In the genomic region with DNA sequence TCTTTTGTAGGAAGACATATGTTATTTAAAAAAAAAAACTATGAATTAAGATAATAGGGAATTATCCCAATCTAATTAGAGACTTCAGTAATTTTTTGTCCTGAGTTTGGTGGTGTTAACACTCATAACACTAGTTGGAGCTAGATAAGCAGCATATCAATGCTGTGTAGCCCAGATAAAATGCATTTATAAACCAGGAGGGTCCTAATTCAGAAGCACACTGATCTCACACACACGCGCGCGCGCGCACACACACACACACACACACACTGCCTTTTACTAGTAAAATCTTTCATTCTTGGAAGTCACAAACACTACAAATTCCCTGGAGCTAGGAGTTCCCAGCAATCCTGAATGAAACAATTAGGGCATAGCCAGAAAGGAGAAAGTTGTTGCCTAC, we compare ENCODE assay signal across 14 cellular contexts. TPM values are rescaled to one million over a fixed set of nuclear protein-coding genes. Genes with fewer than 3 reads are reported as not detected.
DNase-seq lines count a peak whose midpoint lies in the region; ATAC-seq and TF ChIP-seq lines count a peak whose summit lies in the region.
"Had no signal": no experiment of that assay in that cellular context is flagged by ENCODE, and none has a peak within 500 bp of the region (broad histone marks: within the 10 kb centered on the region; RNA-seq: fewer than 3 reads in every experiment).

No MANE protein-coding gene starts in this region.

- intact Hi-C loops in left ventricle myocardium inferior (cut with micrococcal nuclease): no loop called here

- POLR2A ChIA-PET in CD8-positive, alpha-beta memory T cell (lab: Charles Lee): no interaction called here

- DNase-seq in A172 (ENCODE audit: low spot score) (peak; percentile 22), SK-MEL-5 (ENCODE audit: low read depth, low spot score) (peak; percentile 31), left ventricle myocardium inferior (no peak), DMS 273 treated with DMSO at 0.1 percent for 48 hours (lab: John Stamatoyannopoulos, UW) (no peak), NCI-H1436 (lab: John Stamatoyannopoulos, UW) (no peak)
- no peak for DNase-seq in CD8-positive, alpha-beta memory T cell
- DNase-seq: activated CD8-positive, alpha-beta memory T cell treated with anti-CD3 and anti-CD28 coated beads, Interleukin-2, amount 50 U/mL, for 48 hours; activated naive CD4-positive, alpha-beta T cell treated with anti-CD3 and anti-CD28 coated beads for 36 hours; immature natural killer cell; NCI-H1930; PC-9; psoas muscle had no signal

- no peak for ATAC-seq in HG02678 (IDR thresholded peaks at IDR 0.05; ENCODE audit: unreplicated experiment)
- ATAC-seq: psoas muscle had no signal

- H3K4me3 ChIP-seq in left ventricle myocardium inferior (peak overlapping the region; percentile 74), neuron (ENCODE audit: low read length) (peak overlapping the region; percentile 78)
- no peak overlapping the region for H3K4me3 ChIP-seq in CD8-positive, alpha-beta memory T cell (ENCODE audit: low read length)
- H3K4me3 ChIP-seq: PC-9 had no signal

- H3K27ac ChIP-seq in left ventricle myocardium inferior (replicated peaks): peak overlapping the region; percentile 92
- H3K27ac ChIP-seq in CD8-positive, alpha-beta memory T cell (ENCODE audit: low read depth, low read length): no peak overlapping the region
- H3K27ac ChIP-seq: PC-9, psoas muscle had no signal

- TF ChIP-seq CTCF in left ventricle myocardium inferior (IDR thresholded peaks at IDR 0.05; ENCODE audit: borderline replicate concordance): no peak

- no peak overlapping the region for H3K27ac Mint-ChIP-seq in CD8-positive, alpha-beta memory T cell
- H3K27ac Mint-ChIP-seq: activated naive CD4-positive, alpha-beta T cell treated with anti-CD3 and anti-CD28 coated beads for 36 hours; immature natural killer cell had no signal

- H3K4me1 Mint-ChIP-seq in CD8-positive, alpha-beta memory T cell: peaks cover 0 to 13% (median 9%) of the 10 kb centered on the region in 3 donors

- H3K4me1 ChIP-seq in left ventricle myocardium inferior: peaks cover 30% of the 10 kb centered on the region
- H3K4me1 ChIP-seq in neuron (ENCODE audit: insufficient read depth, low read length): peaks cover 26% of the 10 kb centered on the region
- no peaks in the 10 kb centered on the region for H3K4me1 ChIP-seq in CD8-positive, alpha-beta memory T cell (ENCODE audit: insufficient read depth, low read length)
- H3K4me1 ChIP-seq: psoas muscle had no signal

- H3K36me3 ChIP-seq in left ventricle myocardium inferior (no peaks in the 10 kb centered on the region), neuron (ENCODE audit: insufficient read depth, low read length) (no peaks in the 10 kb centered on the region)
- no peaks in the 10 kb centered on the region for H3K36me3 ChIP-seq in CD8-positive, alpha-beta memory T cell (ENCODE audit: insufficient read depth, low read length)

- H3K9me3 ChIP-seq in left ventricle myocardium inferior (replicated peaks) (no peaks in the 10 kb centered on the region), neuron (ENCODE audit: low read length) (no peaks in the 10 kb centered on the region)
- no peaks in the 10 kb centered on the region for H3K9me3 ChIP-seq in CD8-positive, alpha-beta memory T cell (ENCODE audit: low read length)
- H3K9me3 ChIP-seq: psoas muscle had no signal

- CTCF ChIA-PET in CD8-positive, alpha-beta memory T cell (lab: Charles Lee): no interaction called here

- peaks cover 0 to 7% (median 0%) of the 10 kb centered on the region in 5 donors for H3K9me3 Mint-ChIP-seq in CD8-positive, alpha-beta memory T cell
- H3K9me3 Mint-ChIP-seq: activated naive CD4-positive, alpha-beta T cell treated with anti-CD3 and anti-CD28 coated beads for 36 hours had no signal

- in situ Hi-C loops in SK-MEL-5 (cut with HindIII; ENCODE audit: low pct_unique_long_range_greater_than_20kb, low sequenced_read_pairs): no loop called here

- H3K4me3 Mint-ChIP-seq in CD8-positive, alpha-beta memory T cell: no peak overlapping the region
- H3K4me3 Mint-ChIP-seq: activated naive CD4-positive, alpha-beta T cell treated with anti-CD3 and anti-CD28 coated beads for 36 hours; immature natural killer cell had no signal

- H2AFZ ChIP-seq in neuron (ENCODE audit: low read depth, low read length): no peak overlapping the region
- H2AFZ ChIP-seq: PC-9 had no signal

- H3K27me3 Mint-ChIP-seq in CD8-positive, alpha-beta memory T cell: peaks cover 16 to 38% of the 10 kb centered on the region in 2 donors

- no peaks in the 10 kb centered on the region for H3K36me3 Mint-ChIP-seq in CD8-positive, alpha-beta memory T cell
- H3K36me3 Mint-ChIP-seq: immature natural killer cell had no signal

- H3K27me3 ChIP-seq in left ventricle myocardium inferior (ENCODE audit: low read depth) (peaks cover 69% of the 10 kb centered on the region), neuron (ENCODE audit: insufficient read depth, low read length) (no peaks in the 10 kb centered on the region)
- H3K27me3 ChIP-seq in CD8-positive, alpha-beta memory T cell (ENCODE audit: insufficient read depth, low read length, poor library complexity, severe bottlenecking): peaks cover 5% of the 10 kb centered on the region

RNA-seq across cellular contexts. Expression of a gene that starts 3.2 kb away (rescaled TPM):
- total RNA-seq in A172 (2014; rRNA removed; shearing (Covaris generic)): 17.4 and 20.0 TPM in 2 replicates
- total RNA-seq in SK-MEL-5 (2014; rRNA removed; shearing (Covaris generic)): 0.43 and 0.50 TPM in 2 replicates
- polyA plus RNA-seq in SK-MEL-5 (2015; cell fraction: cytosol; rRNA removed): 2.0 and 2.3 TPM in 2 replicates
- 1.0 and 1.5 TPM in 2 replicates for polyA plus RNA-seq in SK-MEL-5 (2015; cell fraction: nucleus; rRNA removed)
- total RNA-seq in left ventricle myocardium inferior: 2.0 TPM
- total RNA-seq in CD8-positive, alpha-beta memory T cell: not detected
- polyA plus RNA-seq in CD8-positive, alpha-beta memory T cell: not detected
- total RNA-seq: activated naive CD4-positive, alpha-beta T cell treated with anti-CD3 and anti-CD28 coated beads for 36 hours; PC-9 had no signal
- polyA plus RNA-seq: immature natural killer cell had no signal

Comparison
In these comparisons a context has a peak if more than half of its experiments do, and no peak if none do; other contexts are left out.
1. DNase-seq: peak in A172 (single experiment) and SK-MEL-5 (single experiment); none in left ventricle myocardium inferior (single experiment), DMS 273 treated with DMSO at 0.1 percent for 48 hours (single experiment), CD8-positive, alpha-beta memory T cell (0 of 5) and NCI-H1436 (single experiment).